In the genomic region with DNA sequence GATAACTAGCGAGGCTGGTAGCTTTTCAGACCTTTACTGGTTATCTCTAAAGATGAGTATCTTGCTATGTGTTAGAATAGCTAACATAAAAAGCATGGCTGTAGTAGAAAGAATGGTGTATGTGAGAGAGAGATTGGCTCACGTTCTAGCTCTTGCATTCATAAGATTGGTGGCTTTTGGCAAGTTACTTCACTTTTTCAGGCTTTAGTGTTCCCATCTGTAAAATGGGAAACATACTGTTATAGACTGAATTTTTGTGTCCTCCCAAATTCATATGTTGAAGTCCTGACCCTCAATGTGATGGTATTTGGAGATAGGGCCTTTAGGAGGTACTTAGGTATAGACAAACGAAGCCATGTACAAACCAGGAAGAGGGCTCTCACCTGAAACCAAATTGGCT, we compare ENCODE assay signal across 1 cellular context.
TF ChIP-seq lines count a peak whose summit lies in the region.

No MANE protein-coding gene starts in this region.

TF ChIP-seq in K562, 482 proteins besides CTCF, POLR2A, EP300 and RAD21 (continued from another document):
- TF ChIP-seq, protein P1, sequence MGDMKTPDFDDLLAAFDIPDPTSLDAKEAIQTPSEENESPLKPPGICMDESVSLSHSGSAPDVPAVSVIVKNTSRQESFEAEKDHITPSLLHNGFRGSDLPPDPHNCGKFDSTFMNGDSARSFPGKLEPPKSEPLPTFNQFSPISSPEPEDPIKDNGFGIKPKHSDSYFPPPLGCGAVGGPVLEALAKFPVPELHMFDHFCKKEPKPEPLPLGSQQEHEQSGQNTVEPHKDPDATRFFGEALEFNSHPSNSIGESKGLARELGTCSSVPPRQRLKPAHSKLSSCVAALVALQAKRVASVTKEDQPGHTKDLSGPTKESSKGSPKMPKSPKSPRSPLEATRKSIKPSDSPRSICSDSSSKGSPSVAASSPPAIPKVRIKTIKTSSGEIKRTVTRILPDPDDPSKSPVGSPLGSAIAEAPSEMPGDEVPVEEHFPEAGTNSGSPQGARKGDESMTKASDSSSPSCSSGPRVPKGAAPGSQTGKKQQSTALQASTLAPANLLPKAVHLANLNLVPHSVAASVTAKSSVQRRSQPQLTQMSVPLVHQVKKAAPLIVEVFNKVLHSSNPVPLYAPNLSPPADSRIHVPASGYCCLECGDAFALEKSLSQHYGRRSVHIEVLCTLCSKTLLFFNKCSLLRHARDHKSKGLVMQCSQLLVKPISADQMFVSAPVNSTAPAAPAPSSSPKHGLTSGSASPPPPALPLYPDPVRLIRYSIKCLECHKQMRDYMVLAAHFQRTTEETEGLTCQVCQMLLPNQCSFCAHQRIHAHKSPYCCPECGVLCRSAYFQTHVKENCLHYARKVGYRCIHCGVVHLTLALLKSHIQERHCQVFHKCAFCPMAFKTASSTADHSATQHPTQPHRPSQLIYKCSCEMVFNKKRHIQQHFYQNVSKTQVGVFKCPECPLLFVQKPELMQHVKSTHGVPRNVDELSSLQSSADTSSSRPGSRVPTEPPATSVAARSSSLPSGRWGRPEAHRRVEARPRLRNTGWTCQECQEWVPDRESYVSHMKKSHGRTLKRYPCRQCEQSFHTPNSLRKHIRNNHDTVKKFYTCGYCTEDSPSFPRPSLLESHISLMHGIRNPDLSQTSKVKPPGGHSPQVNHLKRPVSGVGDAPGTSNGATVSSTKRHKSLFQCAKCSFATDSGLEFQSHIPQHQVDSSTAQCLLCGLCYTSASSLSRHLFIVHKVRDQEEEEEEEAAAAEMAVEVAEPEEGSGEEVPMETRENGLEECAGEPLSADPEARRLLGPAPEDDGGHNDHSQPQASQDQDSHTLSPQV (IDR thresholded peaks at IDR 0.05), result no peak
- no peak for TF ChIP-seq SRF (CRISPR knock-in tag; IDR thresholded peaks at IDR 0.05)
- TF ChIP-seq ARID3A (IDR thresholded peaks at IDR 0.05; ENCODE audit: borderline replicate concordance, low read depth, low read length), result no peak
- no peak for TF ChIP-seq MCM2 (IDR thresholded peaks at IDR 0.05; ENCODE audit: low read depth)
- TF ChIP-seq ZNF224 (CRISPR knock-in tag; IDR thresholded peaks at IDR 0.05), result no peak
- TF ChIP-seq CEBPG (CRISPR knock-in tag; IDR thresholded peaks at IDR 0.05), result no peak
- TF ChIP-seq CEBPG (tag; conservative IDR thresholded peaks at IDR 0.05 in 1 of 2, IDR thresholded peaks at IDR 0.05 in 1 of 2), result no peak
- TF ChIP-seq ZNF695 (CRISPR knock-in tag; IDR thresholded peaks at IDR 0.05), result no peak
- no peak for TF ChIP-seq THRA (IDR thresholded peaks at IDR 0.05)
- TF ChIP-seq, protein P2, sequence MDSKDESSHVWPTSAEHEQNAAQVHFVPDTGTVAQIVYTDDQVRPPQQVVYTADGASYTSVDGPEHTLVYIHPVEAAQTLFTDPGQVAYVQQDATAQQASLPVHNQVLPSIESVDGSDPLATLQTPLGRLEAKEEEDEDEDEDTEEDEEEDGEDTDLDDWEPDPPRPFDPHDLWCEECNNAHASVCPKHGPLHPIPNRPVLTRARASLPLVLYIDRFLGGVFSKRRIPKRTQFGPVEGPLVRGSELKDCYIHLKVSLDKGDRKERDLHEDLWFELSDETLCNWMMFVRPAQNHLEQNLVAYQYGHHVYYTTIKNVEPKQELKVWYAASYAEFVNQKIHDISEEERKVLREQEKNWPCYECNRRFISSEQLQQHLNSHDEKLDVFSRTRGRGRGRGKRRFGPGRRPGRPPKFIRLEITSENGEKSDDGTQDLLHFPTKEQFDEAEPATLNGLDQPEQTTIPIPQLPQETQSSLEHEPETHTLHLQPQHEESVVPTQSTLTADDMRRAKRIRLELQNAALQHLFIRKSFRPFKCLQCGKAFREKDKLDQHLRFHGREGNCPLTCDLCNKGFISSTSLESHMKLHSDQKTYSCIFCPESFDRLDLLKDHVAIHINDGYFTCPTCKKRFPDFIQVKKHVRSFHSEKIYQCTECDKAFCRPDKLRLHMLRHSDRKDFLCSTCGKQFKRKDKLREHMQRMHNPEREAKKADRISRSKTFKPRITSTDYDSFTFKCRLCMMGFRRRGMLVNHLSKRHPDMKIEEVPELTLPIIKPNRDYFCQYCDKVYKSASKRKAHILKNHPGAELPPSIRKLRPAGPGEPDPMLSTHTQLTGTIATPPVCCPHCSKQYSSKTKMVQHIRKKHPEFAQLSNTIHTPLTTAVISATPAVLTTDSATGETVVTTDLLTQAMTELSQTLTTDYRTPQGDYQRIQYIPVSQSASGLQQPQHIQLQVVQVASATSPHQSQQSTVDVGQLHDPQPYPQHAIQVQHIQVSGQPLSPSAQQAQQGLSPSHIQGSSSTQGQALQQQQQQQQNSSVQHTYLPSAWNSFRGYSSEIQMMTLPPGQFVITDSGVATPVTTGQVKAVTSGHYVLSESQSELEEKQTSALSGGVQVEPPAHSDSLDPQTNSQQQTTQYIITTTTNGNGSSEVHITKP (IDR thresholded peaks at IDR 0.05; ENCODE audit: partially characterized antibody), result no peak
- TF ChIP-seq ZNF449 (CRISPR knock-in tag; IDR thresholded peaks at IDR 0.05), result no peak
- TF ChIP-seq ZNF24 (IDR thresholded peaks at IDR 0.05), result peak; percentile 51; the same call in 1 of the 2 replicates
- no peak for TF ChIP-seq RHOXF2B (CRISPR knock-in tag; conservative IDR thresholded peaks at IDR 0.05)
- TF ChIP-seq CCNT2 (IDR thresholded peaks at IDR 0.05; ENCODE audit: borderline replicate concordance, extremely low read depth, insufficient read length, low read depth, low read length), result no peak
- no peak for TF ChIP-seq PML (IDR thresholded peaks at IDR 0.05; ENCODE audit: low read length)
- TF ChIP-seq EP400 (IDR thresholded peaks at IDR 0.05), result no peak
- peak in 1 of 2 experiments; percentile 35; a peak in 1 of 4 replicates for TF ChIP-seq KDM1A (IDR thresholded peaks at IDR 0.05)
- no peak for TF ChIP-seq ZFP91 (CRISPR knock-in tag; IDR thresholded peaks at IDR 0.05)
- TF ChIP-seq HMBOX1 (IDR thresholded peaks at IDR 0.05), result 0 out of 2 replicates have a peak, but pooled peaks have one; percentile 21
- no peak for TF ChIP-seq BRF1 (IDR thresholded peaks at IDR 0.05; ENCODE audit: borderline replicate concordance, extremely low read depth, insufficient read length)
